In the genomic region with DNA sequence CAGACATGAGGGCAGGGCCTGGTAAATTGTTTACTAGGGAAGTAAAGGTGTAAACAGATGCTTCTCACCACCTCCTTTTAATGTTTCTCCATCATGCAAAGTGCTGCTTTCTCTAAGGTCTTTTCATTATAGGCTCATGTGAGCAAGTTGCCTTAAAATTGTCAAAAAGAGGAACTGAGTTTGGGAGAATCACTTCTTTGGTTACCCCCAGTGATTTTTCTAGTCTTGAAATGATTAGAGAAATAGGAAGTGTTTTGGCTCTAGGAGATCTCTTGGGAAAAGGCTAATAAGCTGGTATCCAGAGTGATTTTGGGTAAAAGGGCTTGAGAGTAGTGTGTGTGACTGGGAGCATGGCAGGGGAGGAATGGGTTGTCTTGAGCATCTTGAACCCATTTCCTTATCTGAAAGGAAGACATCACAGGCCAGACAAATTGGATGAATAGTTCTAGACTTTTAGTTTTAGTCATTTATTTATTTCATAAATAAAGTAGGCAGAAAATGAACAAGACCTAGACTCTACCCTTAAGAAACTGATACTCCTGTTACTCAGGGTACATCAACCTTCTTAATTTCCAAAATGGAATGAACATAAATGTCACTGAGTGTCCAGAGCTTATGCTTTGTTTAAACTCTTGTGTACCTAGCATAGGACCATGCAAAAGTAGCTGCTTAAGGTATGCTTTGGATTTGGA, we compare ENCODE assay signal across 16 cellular contexts. TPM values are rescaled to one million over a fixed set of nuclear protein-coding genes. Genes with fewer than 3 reads are reported as not detected.
A peak's percentile ranks its signal among the peaks of the same experiment; 100 is the strongest.
DNase-seq lines count a peak whose midpoint lies in the region; ATAC-seq and TF ChIP-seq lines count a peak whose summit lies in the region.
"Had no signal": no experiment of that assay in that cellular context is flagged by ENCODE, and none has a peak within 500 bp of the region (broad histone marks: within the 10 kb centered on the region; RNA-seq: fewer than 3 reads in every experiment).

No MANE protein-coding gene starts in this region.

- no peaks in the 10 kb centered on the region for H3K9me3 Mint-ChIP-seq in activated B cell treated with CpG ODN at 0.5 μM for 24 hours
- H3K9me3 Mint-ChIP-seq: activated CD4-positive, alpha-beta memory T cell treated with anti-CD3 and anti-CD28 coated beads, Interleukin-2, amount 10 ng/mL, durations not matched to agents 7 days and 5 days; activated naive CD8-positive, alpha-beta T cell treated with anti-CD3 and anti-CD28 coated beads, Interleukin-2, amount 50 U/mL, for 24 hours had no signal

- ATAC-seq in GM18870 (IDR thresholded peaks at IDR 0.05; ENCODE audit: unreplicated experiment): peak; percentile 80
- ATAC-seq in GM21576 (IDR thresholded peaks at IDR 0.05; ENCODE audit: unreplicated experiment): peak; percentile 74
- ATAC-seq in HG03139 (IDR thresholded peaks at IDR 0.05; ENCODE audit: unreplicated experiment): peak; percentile 70
- peak; percentile 77 for ATAC-seq in activated B cell treated with CpG ODN at 0.5 μM for 24 hours (ENCODE audit: low read depth)
- ATAC-seq in Right ventricle myocardium inferior: no peak
- ATAC-seq: activated naive CD8-positive, alpha-beta T cell treated with anti-CD3 and anti-CD28 coated beads, Interleukin-2, amount 50 U/mL, for 24 hours had no signal

- no peak overlapping the region for H3K27ac ChIP-seq in caudate nucleus (ENCODE audit: low read depth, low read length)
- H3K27ac ChIP-seq: tibial nerve had no signal

- H3K36me3 Mint-ChIP-seq in activated B cell treated with CpG ODN at 0.5 μM for 24 hours (ENCODE audit: low read depth): no peaks in the 10 kb centered on the region

- intact Hi-C loops in activated B cell treated with CpG ODN at 0.5 μM for 24 hours (cut with micrococcal nuclease) (loop anchor here (1.0 kb wide), 3 partner anchors 14 to 283 kb away; partner anchors contain the start of genes AP1S2 and GRPR), Right ventricle myocardium inferior (cut with DNase I) (no loop called here)

- H3K27me3 Mint-ChIP-seq in activated B cell treated with CpG ODN at 0.5 μM for 24 hours: no peaks in the 10 kb centered on the region

- CTCF ChIA-PET in activated B cell treated with CpG ODN at 0.5 μM for 24 hours (lab: Charles Lee): interaction anchor here (0.5 to 3.2 kb wide), 6 partner anchors 15 to 312 kb away, joined by 3 to 16 read pairs (median 6); partner anchors contain the start of genes AP1S2 and GRPR

- H3K4me3 Mint-ChIP-seq in activated B cell treated with CpG ODN at 0.5 μM for 24 hours: peak overlapping the region; percentile 33
- H3K4me3 Mint-ChIP-seq: activated CD4-positive, alpha-beta memory T cell treated with anti-CD3 and anti-CD28 coated beads, Interleukin-2, amount 10 ng/mL, durations not matched to agents 7 days and 5 days; activated naive CD8-positive, alpha-beta T cell treated with anti-CD3 and anti-CD28 coated beads, Interleukin-2, amount 50 U/mL, for 24 hours had no signal

- H3K4me1 Mint-ChIP-seq in activated B cell treated with CpG ODN at 0.5 μM for 24 hours: peaks cover 13% of the 10 kb centered on the region
- H3K4me1 Mint-ChIP-seq: activated CD4-positive, alpha-beta memory T cell treated with anti-CD3 and anti-CD28 coated beads, Interleukin-2, amount 10 ng/mL, durations not matched to agents 7 days and 5 days had no signal

- H3K27ac Mint-ChIP-seq in activated B cell treated with CpG ODN at 0.5 μM for 24 hours: no peak overlapping the region
- H3K27ac Mint-ChIP-seq: activated CD4-positive, alpha-beta memory T cell treated with anti-CD3 and anti-CD28 coated beads, Interleukin-2, amount 10 ng/mL, durations not matched to agents 7 days and 5 days; activated naive CD8-positive, alpha-beta T cell treated with anti-CD3 and anti-CD28 coated beads, Interleukin-2, amount 50 U/mL, for 24 hours had no signal

- no peak for TF ChIP-seq CTCF in activated B cell treated with CpG ODN at 0.5 μM for 24 hours (IDR thresholded peaks at IDR 0.05)

- POLR2A ChIA-PET in activated B cell treated with CpG ODN at 0.5 μM for 24 hours (lab: Charles Lee): no interaction called here

- DNase-seq in activated B cell treated with CpG ODN at 0.5 μM for 24 hours: no peak
- no peak for DNase-seq in OCI-M2 (lab: John Stamatoyannopoulos, UW; ENCODE audit: unreplicated experiment)
- DNase-seq in caudate nucleus (lab: John Stamatoyannopoulos, UW): no peak
- DNase-seq in activated CD8-positive, alpha-beta memory T cell treated with anti-CD3 and anti-CD28 coated beads, Interleukin-2, amount 50 U/mL, for 48 hours: no peak
- no peak for DNase-seq in Right ventricle myocardium inferior (ENCODE audit: missing footprints)
- DNase-seq: activated CD4-positive, alpha-beta memory T cell treated with anti-CD3 and anti-CD28 coated beads, Interleukin-2, amount 10 ng/mL, durations not matched to agents 7 days and 5 days; activated naive CD8-positive, alpha-beta T cell treated with anti-CD3 and anti-CD28 coated beads, Interleukin-2, amount 50 U/mL, for 24 hours; Calu3; NCI-H2081 had no signal

RNA-seq across cellular contexts. Expression of gene GRPR, which starts 14.2 kb away (rescaled TPM):
- 0.16 and 0.37 TPM in 2 replicates for total RNA-seq in activated B cell treated with CpG ODN at 0.5 μM for 24 hours
- 0.19 TPM for total RNA-seq in Right ventricle myocardium inferior
- total RNA-seq: activated CD4-positive, alpha-beta memory T cell treated with anti-CD3 and anti-CD28 coated beads, Interleukin-2, amount 10 ng/mL, durations not matched to agents 7 days and 5 days; dermis blood vessel endothelial cell; tibial nerve had no signal

RNA-seq across cellular contexts. Expression of gene MAGEB17, which starts 29.7 kb away (rescaled TPM):
- total RNA-seq in activated B cell treated with CpG ODN at 0.5 μM for 24 hours (not detected in 2 replicates), Right ventricle myocardium inferior (not detected)
- total RNA-seq: activated CD4-positive, alpha-beta memory T cell treated with anti-CD3 and anti-CD28 coated beads, Interleukin-2, amount 10 ng/mL, durations not matched to agents 7 days and 5 days; Calu3; dermis blood vessel endothelial cell; lung; posterior vena cava; tibial nerve had no signal
